Comparison of ENCODE assay signal across 26 cellular contexts in genomic region chr1:29774355-29774754, GRCh38.
"Had no signal": no experiment of that assay in that cellular context is flagged by ENCODE, and none has a peak within 500 bp of the region (broad histone marks: within the 10 kb centered on the region; RNA-seq: fewer than 3 reads in every experiment).

No MANE protein-coding gene starts in this region.

- DNase-seq: stimulated activated CD4-positive, alpha-beta T cell treated with anti-CD3 and anti-CD28 coated beads, Interleukin-2, amount 100 ng/mL, for 48 hours; stimulated activated CD4-positive, alpha-beta T cell treated with anti-CD3 and anti-CD28 coated beads, Interleukin-4, amount 100 ng/mL, for 24 hours; stimulated activated CD4-positive, alpha-beta T cell treated with anti-CD3 and anti-CD28 coated beads, Interleukin-4, amount 100 ng/mL, for 4 hours; stimulated activated CD8-positive, alpha-beta memory T cell treated with anti-CD3 and anti-CD28 coated beads, Interleukin-4, amount 100 ng/mL, for 48 hours; stimulated activated naive B cell treated with anti-CD40 and anti-IgM and Interleukin-4, amounts not matched to agents 10 μg/mL and 1 μg/mL and 100 μg/mL, for 72 hours; stimulated activated naive CD4-positive, alpha-beta T cell; stimulated activated naive CD4-positive, alpha-beta T cell treated with Interleukin-2 at 50 U/mL for 16 hours; stimulated activated naive CD8-positive, alpha-beta T cell treated with anti-CD3 and anti-CD28 coated beads, Interleukin-15, amount 100 ng/mL, for 72 hours; stimulated activated naive CD8-positive, alpha-beta T cell treated with anti-CD3 and anti-CD28 coated beads, Interleukin-15, Interleukin-2, amounts not matched to agents 100 U/mL and 50 U/mL, for 24 hours; stomach; substantia nigra; testis; thyroid gland; tibial artery; transverse colon; trophoblast cell; upper lobe of left lung; upper lobe of right lung; uterus had no signal

- H3K27ac ChIP-seq: stomach, suprapubic skin, testis, thoracic aorta, thyroid gland, tibial artery, tibial nerve, transverse colon, upper lobe of left lung, upper lobe of right lung, uterus, vagina had no signal

- FAIRE-seq: urothelium cell line had no signal

- H3K27me3 ChIP-seq: testis, thyroid gland, tibial nerve, upper lobe of left lung, uterus, vagina had no signal

- H3K4me1 ChIP-seq: stomach, suprapubic skin, testis, thyroid gland, tibial artery, tibial nerve, transverse colon, upper lobe of left lung, upper lobe of right lung, uterus, vagina had no signal

- ATAC-seq: stimulated activated effector memory CD8-positive, alpha-beta T cell treated with anti-CD3 and anti-CD28 coated beads, Interleukin-12 subunit alpha, Interleukin-12 subunit beta, amount 100 ng/mL, for 72 hours; stimulated activated memory B cell treated with anti-CD40 and anti-IgM and Interleukin-4, amounts not matched to agents 10 μg/mL and 1 μg/mL and 100 μg/mL, for 72 hours; stimulated activated naive B cell treated with anti-CD40 and anti-IgM and Interleukin-4, amounts not matched to agents 10 μg/mL and 1 μg/mL and 100 μg/mL, for 72 hours; stimulated activated naive CD8-positive, alpha-beta T cell treated with anti-CD3 and anti-CD28 coated beads, Interleukin-15, amount 100 ng/mL, for 72 hours; stimulated activated naive CD8-positive, alpha-beta T cell treated with anti-CD3 and anti-CD28 coated beads, Interleukin-15, Interleukin-2, amounts not matched to agents 100 U/mL and 50 U/mL, for 24 hours; upper lobe of right lung had no signal

- H3K9me3 ChIP-seq: suprapubic skin, testis, thyroid gland, upper lobe of right lung, uterus, vagina had no signal

- H3K36me3 ChIP-seq: stomach, suprapubic skin, thoracic aorta, thyroid gland, tibial artery, tibial nerve, transverse colon, upper lobe of left lung, upper lobe of right lung, uterus, vagina had no signal

- H3K4me3 ChIP-seq: stomach, suprapubic skin, testis, thoracic aorta, thyroid gland, tibial artery, tibial nerve, transverse colon, upper lobe of left lung, upper lobe of right lung, uterus, vagina had no signal
